In the genomic region with DNA sequence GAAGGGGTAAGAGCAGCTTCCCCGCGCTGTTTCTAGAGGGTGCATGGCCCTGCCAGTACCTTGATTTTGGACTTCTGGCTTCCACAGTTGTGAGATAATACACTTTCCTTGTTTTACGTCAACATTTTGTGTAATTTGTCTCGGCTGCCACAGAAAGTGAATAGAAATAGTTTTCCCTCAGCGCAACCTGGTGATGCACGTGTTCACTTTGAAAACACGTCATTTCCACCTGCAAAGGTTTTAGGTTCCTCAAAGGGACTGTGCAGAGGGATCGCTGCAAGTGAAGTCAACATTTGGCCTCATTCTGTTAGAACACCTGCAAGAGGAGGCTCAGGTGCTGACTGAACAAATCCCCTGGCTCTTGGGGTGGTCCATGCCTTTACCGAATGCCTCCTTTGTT, we compare ENCODE assay signal across 22 cellular contexts.
"Had no signal": no experiment of that assay in that cellular context is flagged by ENCODE, and none has a peak within 500 bp of the region (broad histone marks: within the 10 kb centered on the region; RNA-seq: fewer than 3 reads in every experiment).

No MANE protein-coding gene starts in this region.

- ATAC-seq: activated CD8-positive, alpha-beta memory T cell treated with anti-CD3 and anti-CD28 coated beads, Interleukin-2, amount 10 ng/mL, durations not matched to agents 7 days and 5 days; PC-3; T-cell had no signal

- H3K36me3 Mint-ChIP-seq: activated CD8-positive, alpha-beta memory T cell treated with anti-CD3 and anti-CD28 coated beads, Interleukin-2, amount 10 ng/mL, durations not matched to agents 7 days and 5 days; activated naive CD4-positive, alpha-beta T cell treated with anti-CD3 and anti-CD28 coated beads, Interleukin-2, amount 50 U/mL, for 24 hours; T-cell had no signal

- H3K4me1 Mint-ChIP-seq: activated CD8-positive, alpha-beta memory T cell treated with anti-CD3 and anti-CD28 coated beads, Interleukin-2, amount 10 ng/mL, durations not matched to agents 7 days and 5 days; activated naive CD4-positive, alpha-beta T cell treated with anti-CD3 and anti-CD28 coated beads, Interleukin-2, amount 50 U/mL, for 24 hours had no signal

- H3K27ac Mint-ChIP-seq: activated CD8-positive, alpha-beta memory T cell treated with anti-CD3 and anti-CD28 coated beads, Interleukin-2, amount 10 ng/mL, durations not matched to agents 7 days and 5 days; activated naive CD4-positive, alpha-beta T cell treated with anti-CD3 and anti-CD28 coated beads, Interleukin-2, amount 50 U/mL, for 24 hours; activated T-cell treated with anti-CD3 and anti-CD28 coated beads, Interleukin-2, amount 50 U/mL, for 24 hours; activated T-helper 1 cell treated with anti-CD3 and anti-CD28 coated beads, Interleukin-12 subunit alpha, Interleukin-12 subunit beta, Interleukin-2, Interleukin-4 antibody, amounts not matched to agents 30 ng/mL and 10 ng/mL and 1 ng/mL, durations not matched to agents 14 hours and 24 hours and 36 hours; T-cell had no signal

- H3K4me3 Mint-ChIP-seq: activated CD8-positive, alpha-beta memory T cell treated with anti-CD3 and anti-CD28 coated beads, Interleukin-2, amount 10 ng/mL, durations not matched to agents 7 days and 5 days; activated naive CD4-positive, alpha-beta T cell treated with anti-CD3 and anti-CD28 coated beads, Interleukin-2, amount 50 U/mL, for 24 hours; activated T-cell treated with anti-CD3 and anti-CD28 coated beads, Interleukin-2, amount 50 U/mL, for 24 hours; activated T-helper 1 cell treated with anti-CD3 and anti-CD28 coated beads, Interleukin-12 subunit alpha, Interleukin-12 subunit beta, Interleukin-2, Interleukin-4 antibody, amounts not matched to agents 30 ng/mL and 10 ng/mL and 1 ng/mL, durations not matched to agents 14 hours and 24 hours and 36 hours; T-cell had no signal

- H3K9me3 Mint-ChIP-seq: activated naive CD4-positive, alpha-beta T cell treated with anti-CD3 and anti-CD28 coated beads, Interleukin-2, amount 50 U/mL, for 24 hours; activated T-cell treated with anti-CD3 and anti-CD28 coated beads, Interleukin-2, amount 50 U/mL, for 24 hours; activated T-helper 1 cell treated with anti-CD3 and anti-CD28 coated beads, Interleukin-12 subunit alpha, Interleukin-12 subunit beta, Interleukin-2, Interleukin-4 antibody, amounts not matched to agents 30 ng/mL and 10 ng/mL and 1 ng/mL, durations not matched to agents 14 hours and 24 hours and 36 hours; T-cell had no signal

- H3K27me3 Mint-ChIP-seq: activated naive CD4-positive, alpha-beta T cell treated with anti-CD3 and anti-CD28 coated beads, Interleukin-2, amount 50 U/mL, for 24 hours had no signal

- DNase-seq: activated CD4-positive, alpha-beta T cell treated with anti-CD3 and anti-CD28 coated beads for 48 hours; activated CD4-positive, alpha-beta T cell treated with anti-CD3 and anti-CD28 coated beads, Interleukin-2, amount 50 U/mL, for 48 hours; activated CD4-positive, CD25-positive, alpha-beta regulatory T cell treated with anti-CD3 and anti-CD28 coated beads, Interleukin-2, amount 50 U/mL, for 72 hours; activated CD8-positive, alpha-beta memory T cell treated with anti-CD3 and anti-CD28 coated beads, Interleukin-2, amount 10 ng/mL, durations not matched to agents 7 days and 5 days; activated effector memory CD4-positive, alpha-beta T cell treated with Interleukin-2 at 50 U/mL for 16 hours; activated naive CD4-positive, alpha-beta T cell; activated T-cell treated with anti-CD3 and anti-CD28 coated beads, Interleukin-2, amount 50 U/mL, for 24 hours; aorta; central memory CD4-positive, alpha-beta T cell; Kasumi-1; KBM-7; NCI-H1048; NCI-H146; NCI-H187 treated with DMSO at 0.1 percent for 48 hours; NCI-H2081 treated with DMSO at 0.1 percent for 48 hours; NCI-H446; NCI-H524; PC-3; SHP77 treated with DMSO at 0.1 percent for 48 hours had no signal
